8 cellular contexts compared by ENCODE assay signal in genomic region chr7:140397784-140398750, GRCh38. TPM values are rescaled to one million over a fixed set of nuclear protein-coding genes. Genes with fewer than 3 reads are reported as not detected.
DNase-seq lines count a peak whose midpoint lies in the region; ATAC-seq and TF ChIP-seq lines count a peak whose summit lies in the region.

SLC37A3 (minus strand) TSS chr7:140398530; CDS start chr7:140382526, 16,004 bp downstream.

- DNase-seq in DMS153 treated with DMSO at 0.1 percent for 48 hours (lab: John Stamatoyannopoulos, UW; ENCODE audit: unreplicated experiment) (peak; percentile 60), RWPE1 (ENCODE audit: low spot score) (peak; percentile 92), fibroblast of the aortic adventitia (ENCODE audit: low read depth) (peak; percentile 94), nephron progenitor cell (peak; percentile 93)
- DNase-seq in Jurkat, Clone E6-1 (ENCODE audit: low read depth, low spot score), result peak; percentile 55
- DNase-seq in activated effector memory CD4-positive, alpha-beta T cell treated with anti-CD3 and anti-CD28 coated beads, Interleukin-2, amount 50 U/mL, for 16 hours, result peak; percentile 96
- DNase-seq in stimulated activated naive CD8-positive, alpha-beta T cell treated with anti-CD3 and anti-CD28 coated beads, Interleukin-15, amount 100 ng/mL, for 72 hours, result peak; percentile 80 to 87

- H3K9me3 Mint-ChIP-seq in nephron progenitor cell, result no peaks in the 10 kb centered on the region
- no peaks in the 10 kb centered on the region for H3K9me3 Mint-ChIP-seq in stimulated activated naive CD8-positive, alpha-beta T cell treated with anti-CD3 and anti-CD28 coated beads, Interleukin-15, amount 100 ng/mL, for 72 hours

- H3K4me3 ChIP-seq in Jurkat, Clone E6-1 (ENCODE audit: low read length), result peak within 1 kb of the TSS; percentile 59
- H3K4me3 ChIP-seq in fibroblast of the aortic adventitia (ENCODE audit: low read depth, low read length), result peak within 1 kb of the TSS; percentile 88

- H3K27ac Mint-ChIP-seq in nephron progenitor cell, result peak within 1 kb of the TSS; percentile 27
- peak within 1 kb of the TSS; percentile 68 to 87 for H3K27ac Mint-ChIP-seq in stimulated activated naive CD8-positive, alpha-beta T cell treated with anti-CD3 and anti-CD28 coated beads, Interleukin-15, amount 100 ng/mL, for 72 hours

- peak within 1 kb of the TSS; percentile 96 for H3K4me3 Mint-ChIP-seq in nephron progenitor cell
- H3K4me3 Mint-ChIP-seq in stimulated activated naive CD8-positive, alpha-beta T cell treated with anti-CD3 and anti-CD28 coated beads, Interleukin-15, amount 100 ng/mL, for 72 hours, result peak within 1 kb of the TSS; percentile 88 to 90

- H3K36me3 Mint-ChIP-seq in nephron progenitor cell (ENCODE audit: low read depth), result peaks cover 11% of the 10 kb centered on the region

- ATAC-seq in GM21576 (IDR thresholded peaks at IDR 0.05; ENCODE audit: unreplicated experiment), result peak; percentile 100
- ATAC-seq in stimulated activated naive CD8-positive, alpha-beta T cell treated with anti-CD3 and anti-CD28 coated beads, Interleukin-15, amount 100 ng/mL, for 72 hours, result peak; percentile 95

- TF ChIP-seq CTCF in RWPE1 (conservative IDR thresholded peaks at IDR 0.05; ENCODE audit: low read depth) (no peak), fibroblast of the aortic adventitia (IDR thresholded peaks at IDR 0.05; ENCODE audit: insufficient read depth, low read length) (peak; percentile 5), nephron progenitor cell (IDR thresholded peaks at IDR 0.05) (no peak)

- CTCF ChIA-PET in RWPE1 (lab: Yijun Ruan, JAX), result interaction anchor here (0.6 kb wide), 1 partner anchor 83 kb away, joined by 3 read pairs; no protein-coding TSS in a partner anchor

- peaks cover 16% of the 10 kb centered on the region for H3K4me1 Mint-ChIP-seq in nephron progenitor cell
- peaks cover 43% of the 10 kb centered on the region for H3K4me1 Mint-ChIP-seq in stimulated activated naive CD8-positive, alpha-beta T cell treated with anti-CD3 and anti-CD28 coated beads, Interleukin-15, amount 100 ng/mL, for 72 hours

- POLR2A ChIA-PET in RWPE1 (lab: Yijun Ruan, JAX; ENCODE audit: low non-redundant PET), result interaction anchor here (0.7 kb wide), 1 partner anchor 141 kb away, joined by 3 read pairs; no protein-coding TSS in a partner anchor

- H3K27me3 Mint-ChIP-seq in nephron progenitor cell (ENCODE audit: low read depth, poor library complexity), result peaks cover 25% of the 10 kb centered on the region
- H3K27me3 Mint-ChIP-seq in stimulated activated naive CD8-positive, alpha-beta T cell treated with anti-CD3 and anti-CD28 coated beads, Interleukin-15, amount 100 ng/mL, for 72 hours, result no peaks in the 10 kb centered on the region

- peak within 1 kb of the TSS; percentile 77 for H3K27ac ChIP-seq in RWPE1

RNA-seq across cellular contexts. Expression of gene SLC37A3, which starts in this region (rescaled TPM):
- polyA plus RNA-seq in Jurkat, Clone E6-1 (2012; ENCODE audit: insufficient read depth, insufficient read length), result 20.8 TPM
- 62.3 and 74.1 TPM in 2 replicates for total RNA-seq in fibroblast of the aortic adventitia (ENCODE audit: low replicate concordance)

Comparison
In these comparisons a context has a peak if more than half of its experiments do, and no peak if none do; other contexts are left out.
1. Peak in every context shown above with its lines: DNase-seq, ATAC-seq, H3K4me3 ChIP-seq and H3K27ac ChIP-seq.